Comparison of ENCODE assay signal across 21 cellular contexts in genomic region chr2:172323256-172323655, GRCh38.
A peak's percentile ranks its signal among the peaks of the same experiment; 100 is the strongest.
DNase-seq lines count a peak whose midpoint lies in the region; ATAC-seq, FAIRE-seq and TF ChIP-seq lines count a peak whose summit lies in the region.
"Had no signal": no experiment of that assay in that cellular context is flagged by ENCODE, and none has a peak within 500 bp of the region (broad histone marks: within the 10 kb centered on the region; RNA-seq: fewer than 3 reads in every experiment).

No MANE protein-coding gene starts in this region.

- no peak overlapping the region for H3K4me3 Mint-ChIP-seq in activated T-cell treated with anti-CD3 and anti-CD28 coated beads, Interleukin-2, amount 50 U/mL, for 72 hours
- H3K4me3 Mint-ChIP-seq in activated T-cell treated with anti-CD3 and anti-CD28 coated beads, Interleukin-2, amount 50 U/mL, for 24 hours = no peak overlapping the region
- H3K4me3 Mint-ChIP-seq: CD4-positive, alpha-beta T cell; GM23338 had no signal

- H3K9me3 Mint-ChIP-seq in activated T-cell treated with anti-CD3 and anti-CD28 coated beads, Interleukin-2, amount 50 U/mL, for 72 hours = peaks cover 3% of the 10 kb centered on the region in 2 donors
- peaks cover 3% of the 10 kb centered on the region for H3K9me3 Mint-ChIP-seq in activated T-cell treated with anti-CD3 and anti-CD28 coated beads, Interleukin-2, amount 50 U/mL, for 24 hours
- H3K9me3 Mint-ChIP-seq: CD4-positive, alpha-beta T cell had no signal

- ATAC-seq in activated T-cell treated with anti-CD3 and anti-CD28 coated beads, Interleukin-2, amount 50 U/mL, for 72 hours (replicated peaks in 1 of 2) = no peak
- ATAC-seq in HG03521 (IDR thresholded peaks at IDR 0.05; ENCODE audit: unreplicated experiment) = no peak
- ATAC-seq: GM23338, SK-N-SH treated with all-trans-retinoic acid at 6 μM for 48 hours had no signal

- no peaks in the 10 kb centered on the region for H3K27me3 Mint-ChIP-seq in activated T-cell treated with anti-CD3 and anti-CD28 coated beads, Interleukin-2, amount 50 U/mL, for 72 hours (ENCODE audit: low read depth)
- no peaks in the 10 kb centered on the region for H3K27me3 Mint-ChIP-seq in activated T-cell treated with anti-CD3 and anti-CD28 coated beads, Interleukin-2, amount 50 U/mL, for 24 hours
- H3K27me3 Mint-ChIP-seq: CD4-positive, alpha-beta T cell had no signal

- FAIRE-seq in bronchial epithelial cell (lab: Jason Lieb, UNC) = no peak
- FAIRE-seq: D721Med had no signal

- peak overlapping the region; percentile 4 for H3K27ac Mint-ChIP-seq in activated T-cell treated with anti-CD3 and anti-CD28 coated beads, Interleukin-2, amount 50 U/mL, for 72 hours
- H3K27ac Mint-ChIP-seq in activated T-cell treated with anti-CD3 and anti-CD28 coated beads, Interleukin-2, amount 50 U/mL, for 24 hours = no peak overlapping the region
- H3K27ac Mint-ChIP-seq: CD4-positive, alpha-beta T cell; GM23338 had no signal

- no peaks in the 10 kb centered on the region for H3K4me1 Mint-ChIP-seq in activated T-cell treated with anti-CD3 and anti-CD28 coated beads, Interleukin-2, amount 50 U/mL, for 72 hours (ENCODE audit: low read depth)
- H3K4me1 Mint-ChIP-seq in activated T-cell treated with anti-CD3 and anti-CD28 coated beads, Interleukin-2, amount 50 U/mL, for 24 hours (ENCODE audit: low read depth) = no peaks in the 10 kb centered on the region
- H3K4me1 Mint-ChIP-seq: GM23338 had no signal

- no peak for DNase-seq in activated T-cell treated with anti-CD3 and anti-CD28 coated beads, Interleukin-2, amount 50 U/mL, for 72 hours
- no peak for DNase-seq in activated T-cell treated with anti-CD3 and anti-CD28 coated beads, Interleukin-2, amount 50 U/mL, for 24 hours
- DNase-seq in bronchial epithelial cell (ENCODE audit: low read depth) = peak; percentile 90
- DNase-seq in hepatic stellate cell (ENCODE audit: low spot score) = peak; percentile 29
- DNase-seq in renal cortical epithelial cell (ENCODE audit: low read depth) = peak; percentile 61
- DNase-seq in NK-92 (lab: John Stamatoyannopoulos, UW; ENCODE audit: unreplicated experiment) = no peak
- no peak for DNase-seq in posterior vena cava (ENCODE audit: low spot score)
- DNase-seq: BE2C; CD4-positive, alpha-beta T cell; DMS79; Karpas-422; MM.1S; NCI-H1105; NCI-H1694 treated with DMSO at 0.1 percent for 48 hours; NCI-H2107; NCI-H524; SHP77 treated with DMSO at 0.1 percent for 48 hours had no signal

- no peaks in the 10 kb centered on the region for H3K27me3 ChIP-seq in bronchial epithelial cell (ENCODE audit: control insufficient read depth, insufficient read depth, low read length)
- H3K27me3 ChIP-seq: BE2C had no signal

- peaks cover 2 to 3% of the 10 kb centered on the region in 2 donors for H3K36me3 Mint-ChIP-seq in activated T-cell treated with anti-CD3 and anti-CD28 coated beads, Interleukin-2, amount 50 U/mL, for 72 hours (ENCODE audit: insufficient read depth in 2 of 2)
- H3K36me3 Mint-ChIP-seq in activated T-cell treated with anti-CD3 and anti-CD28 coated beads, Interleukin-2, amount 50 U/mL, for 24 hours (ENCODE audit: low read depth) = no peaks in the 10 kb centered on the region

- no peak overlapping the region for H3K4me3 ChIP-seq in bronchial epithelial cell (ENCODE audit: low read depth, low read length)
- H3K4me3 ChIP-seq: GM23338 had no signal

- no peaks in the 10 kb centered on the region for H3K36me3 ChIP-seq in bronchial epithelial cell (ENCODE audit: control insufficient read depth, insufficient read depth, low read length)
- H3K36me3 ChIP-seq: BE2C had no signal

- no peak for TF ChIP-seq CTCF in bronchial epithelial cell (IDR thresholded peaks at IDR 0.05; ENCODE audit: insufficient read depth, low read length, severe bottlenecking)

- intact Hi-C loops in posterior vena cava (cut with DNase I) = no loop called here

Comparison
In these comparisons a context has a peak if more than half of its experiments do, and no peak if none do; other contexts are left out.
1. DNase-seq: peak in bronchial epithelial cell (single experiment), hepatic stellate cell (single experiment) and renal cortical epithelial cell (single experiment); none in activated T-cell treated with anti-CD3 and anti-CD28 coated beads, Interleukin-2, amount 50 U/mL, for 72 hours (0 of 2), activated T-cell treated with anti-CD3 and anti-CD28 coated beads, Interleukin-2, amount 50 U/mL, for 24 hours (single experiment), NK-92 (single experiment) and posterior vena cava (single experiment).